ENCODE assay signal across 16 cellular contexts in genomic region chr18:77167276-77167675, GRCh38. TPM values are rescaled to one million over a fixed set of nuclear protein-coding genes. Genes with fewer than 3 reads are reported as not detected.
DNase-seq lines count a peak whose midpoint lies in the region; ATAC-seq, FAIRE-seq and TF ChIP-seq lines count a peak whose summit lies in the region.
"Had no signal": no experiment of that assay in that cellular context is flagged by ENCODE, and none has a peak within 500 bp of the region (broad histone marks: within the 10 kb centered on the region; RNA-seq: fewer than 3 reads in every experiment).

No MANE protein-coding gene starts in this region.

- no peaks in the 10 kb centered on the region for H3K27me3 ChIP-seq in astrocyte (ENCODE audit: insufficient read depth, low read length)
- H3K27me3 ChIP-seq in naive thymus-derived CD4-positive, alpha-beta T cell (ENCODE audit: control insufficient read depth in 2 of 2, insufficient read depth in 2 of 2, low read length in 2 of 2): no peaks in the 10 kb centered on the region
- H3K27me3 ChIP-seq: BLaER1 treated with 17β-estradiol and CSF1 and Interleukin-3, amounts not matched to agents 10 nM and 100 nM had no signal

- intact Hi-C loops in naive thymus-derived CD4-positive, alpha-beta T cell (cut with micrococcal nuclease): no loop called here

- peak overlapping the region; percentile 32 for H3K4me2 ChIP-seq in astrocyte (ENCODE audit: low read length)

- H3K4me3 ChIP-seq in astrocyte (ENCODE audit: insufficient read depth, low read depth, low read length): no peak overlapping the region
- H3K4me3 ChIP-seq in naive thymus-derived CD4-positive, alpha-beta T cell (ENCODE audit: low read length): no peak overlapping the region
- H3K4me3 ChIP-seq: BLaER1 treated with 17β-estradiol and CSF1 and Interleukin-3, amounts not matched to agents 10 nM and 100 nM had no signal

- no peak overlapping the region for H3K9ac ChIP-seq in astrocyte (ENCODE audit: low read length)
- H3K9ac ChIP-seq: BLaER1 treated with 17β-estradiol and CSF1 and Interleukin-3, amounts not matched to agents 10 nM and 100 nM had no signal

- FAIRE-seq in D721Med (lab: Jason Lieb, UNC): peak; percentile 60
- no peak for FAIRE-seq in astrocyte (lab: Jason Lieb, UNC)

- H3K79me2 ChIP-seq in astrocyte (ENCODE audit: insufficient read depth, low read length): no peaks in the 10 kb centered on the region

- peaks cover 6% of the 10 kb centered on the region for H3K4me1 ChIP-seq in astrocyte (ENCODE audit: insufficient read depth, low read length)
- no peaks in the 10 kb centered on the region for H3K4me1 ChIP-seq in naive thymus-derived CD4-positive, alpha-beta T cell (ENCODE audit: control insufficient read depth in 2 of 2, insufficient read depth in 2 of 2, low read length in 2 of 2)

- no peaks in the 10 kb centered on the region for H3K9me3 ChIP-seq in astrocyte (ENCODE audit: insufficient read depth, low read depth, low read length)
- H3K9me3 ChIP-seq in naive thymus-derived CD4-positive, alpha-beta T cell (ENCODE audit: control insufficient read depth in 2 of 3, low read length in 3 of 3): no peaks in the 10 kb centered on the region

- DNase-seq in D721Med (ENCODE audit: insufficient read length, low spot score) (no peak), astrocyte (ENCODE audit: low read depth) (no peak), fibroblast of the conjunctiva (ENCODE audit: low read depth) (peak; percentile 62), type B pancreatic cell (ENCODE audit: extremely low spot score, unreplicated experiment) (no peak), chondrocyte (ENCODE audit: low spot score) (no peak)
- no peak for DNase-seq in naive thymus-derived CD4-positive, alpha-beta T cell
- DNase-seq: DMS 273 treated with DMSO at 0.1 percent for 48 hours, IMR-90, Kasumi-1, NCI-H1930, NCI-H2171, NCI-H446 treated with DMSO at 0.1 percent for 48 hours, SIG-M5 had no signal

- H3K27ac ChIP-seq in astrocyte (ENCODE audit: low read depth, low read length): no peak overlapping the region
- no peak overlapping the region for H3K27ac ChIP-seq in naive thymus-derived CD4-positive, alpha-beta T cell (ENCODE audit: low read depth, low read length)
- H3K27ac ChIP-seq: BLaER1 treated with 17β-estradiol and CSF1 and Interleukin-3, amounts not matched to agents 10 nM and 100 nM had no signal

- POLR2A ChIA-PET in naive thymus-derived CD4-positive, alpha-beta T cell (lab: Charles Lee): no interaction called here

- no peak overlapping the region for H3K4me3 Mint-ChIP-seq in astrocyte (ENCODE audit: unreplicated experiment)
- H3K4me3 Mint-ChIP-seq in type B pancreatic cell: no peak overlapping the region
- no peak overlapping the region for H3K4me3 Mint-ChIP-seq in naive thymus-derived CD4-positive, alpha-beta T cell
- no peak overlapping the region for H3K4me3 Mint-ChIP-seq in chondrocyte (ENCODE audit: unreplicated experiment)

- H3K36me3 Mint-ChIP-seq in astrocyte (ENCODE audit: low read depth, unreplicated experiment) (no peaks in the 10 kb centered on the region), type B pancreatic cell (no peaks in the 10 kb centered on the region), chondrocyte (ENCODE audit: low read depth) (no peaks in the 10 kb centered on the region)
- no peaks in the 10 kb centered on the region for H3K36me3 Mint-ChIP-seq in naive thymus-derived CD4-positive, alpha-beta T cell

- H3K4me1 Mint-ChIP-seq in astrocyte (ENCODE audit: low read depth, unreplicated experiment): peaks cover 13% of the 10 kb centered on the region
- H3K4me1 Mint-ChIP-seq in type B pancreatic cell (ENCODE audit: unreplicated experiment): peaks cover 27% of the 10 kb centered on the region
- H3K4me1 Mint-ChIP-seq in naive thymus-derived CD4-positive, alpha-beta T cell: peaks cover 0 to 4% (median 0%) of the 10 kb centered on the region in 7 donors
- H3K4me1 Mint-ChIP-seq in chondrocyte (ENCODE audit: low read depth): peaks cover 19% of the 10 kb centered on the region

- CTCF ChIA-PET in naive thymus-derived CD4-positive, alpha-beta T cell (lab: Charles Lee): no interaction called here

- H3K27ac Mint-ChIP-seq in astrocyte (ENCODE audit: unreplicated experiment) (no peak overlapping the region), type B pancreatic cell (peak overlapping the region; percentile 13), chondrocyte (ENCODE audit: unreplicated experiment) (no peak overlapping the region)
- H3K27ac Mint-ChIP-seq in naive thymus-derived CD4-positive, alpha-beta T cell: no peak overlapping the region

- no peaks in the 10 kb centered on the region for H4K20me1 ChIP-seq in astrocyte (ENCODE audit: insufficient read depth, low read length)
- H4K20me1 ChIP-seq: BLaER1 treated with 17β-estradiol and CSF1 and Interleukin-3, amounts not matched to agents 10 nM and 100 nM had no signal

- TF ChIP-seq CTCF in D721Med (IDR thresholded peaks at IDR 0.05; ENCODE audit: insufficient read depth, missing control alignments): no peak
- TF ChIP-seq CTCF in astrocyte (IDR thresholded peaks at IDR 0.05; ENCODE audit: insufficient read depth, low read depth, low read length): no peak
- no peak for TF ChIP-seq CTCF in type B pancreatic cell (conservative IDR thresholded peaks at IDR 0.05)
- TF ChIP-seq CTCF in chondrocyte (IDR thresholded peaks at IDR 0.05): no peak

- H3K27me3 Mint-ChIP-seq in astrocyte (ENCODE audit: low read depth, unreplicated experiment) (peaks cover 39% of the 10 kb centered on the region), type B pancreatic cell (peaks cover 14% of the 10 kb centered on the region), chondrocyte (ENCODE audit: low read depth) (peaks cover 1% of the 10 kb centered on the region)
- H3K27me3 Mint-ChIP-seq in naive thymus-derived CD4-positive, alpha-beta T cell: peaks cover 0 to 10% (median 6%) of the 10 kb centered on the region in 5 donors

- no peak overlapping the region for H2AFZ ChIP-seq in astrocyte (ENCODE audit: low read depth, low read length)

- no peaks in the 10 kb centered on the region for H3K9me3 Mint-ChIP-seq in astrocyte (ENCODE audit: unreplicated experiment)
- H3K9me3 Mint-ChIP-seq in type B pancreatic cell: no peaks in the 10 kb centered on the region
- no peaks in the 10 kb centered on the region for H3K9me3 Mint-ChIP-seq in naive thymus-derived CD4-positive, alpha-beta T cell
- H3K9me3 Mint-ChIP-seq in chondrocyte (ENCODE audit: low read depth): no peaks in the 10 kb centered on the region

- no peaks in the 10 kb centered on the region for H3K36me3 ChIP-seq in astrocyte (ENCODE audit: insufficient read depth, low read length)
- H3K36me3 ChIP-seq in naive thymus-derived CD4-positive, alpha-beta T cell (ENCODE audit: control insufficient read depth in 2 of 3, insufficient read depth in 3 of 3, low read length in 3 of 3): no peaks in the 10 kb centered on the region
- H3K36me3 ChIP-seq: BLaER1 treated with 17β-estradiol and CSF1 and Interleukin-3, amounts not matched to agents 10 nM and 100 nM had no signal

- no peak for ATAC-seq in esophagus mucosa
- ATAC-seq in naive thymus-derived CD4-positive, alpha-beta T cell: no peak

RNA-seq across cellular contexts. Expression of gene MBP, which starts 34.7 kb away (rescaled TPM):
- total RNA-seq in astrocyte (10.8 and 11.4 TPM in 2 replicates), type B pancreatic cell (ENCODE audit: low replicate concordance) (14.5 and 34.0 TPM in 2 replicates), esophagus mucosa (25.5 TPM), chondrocyte (8.3 to 15.9 TPM (median 14.0 TPM) in 3 replicates)
- 100 to 1,000 TPM in 3 of 5 experiments, 10 to 100 TPM in 2; 88.3 to 152 (median 116) TPM for total RNA-seq in naive thymus-derived CD4-positive, alpha-beta T cell
- 100 to 1,000 TPM in 1 of 2 donors, 10 to 100 TPM in 1; 96.4 to 107 TPM for polyA plus RNA-seq in naive thymus-derived CD4-positive, alpha-beta T cell
- total RNA-seq: Daoy had no signal
